20 cellular contexts compared by ENCODE assay signal in the genomic region with DNA sequence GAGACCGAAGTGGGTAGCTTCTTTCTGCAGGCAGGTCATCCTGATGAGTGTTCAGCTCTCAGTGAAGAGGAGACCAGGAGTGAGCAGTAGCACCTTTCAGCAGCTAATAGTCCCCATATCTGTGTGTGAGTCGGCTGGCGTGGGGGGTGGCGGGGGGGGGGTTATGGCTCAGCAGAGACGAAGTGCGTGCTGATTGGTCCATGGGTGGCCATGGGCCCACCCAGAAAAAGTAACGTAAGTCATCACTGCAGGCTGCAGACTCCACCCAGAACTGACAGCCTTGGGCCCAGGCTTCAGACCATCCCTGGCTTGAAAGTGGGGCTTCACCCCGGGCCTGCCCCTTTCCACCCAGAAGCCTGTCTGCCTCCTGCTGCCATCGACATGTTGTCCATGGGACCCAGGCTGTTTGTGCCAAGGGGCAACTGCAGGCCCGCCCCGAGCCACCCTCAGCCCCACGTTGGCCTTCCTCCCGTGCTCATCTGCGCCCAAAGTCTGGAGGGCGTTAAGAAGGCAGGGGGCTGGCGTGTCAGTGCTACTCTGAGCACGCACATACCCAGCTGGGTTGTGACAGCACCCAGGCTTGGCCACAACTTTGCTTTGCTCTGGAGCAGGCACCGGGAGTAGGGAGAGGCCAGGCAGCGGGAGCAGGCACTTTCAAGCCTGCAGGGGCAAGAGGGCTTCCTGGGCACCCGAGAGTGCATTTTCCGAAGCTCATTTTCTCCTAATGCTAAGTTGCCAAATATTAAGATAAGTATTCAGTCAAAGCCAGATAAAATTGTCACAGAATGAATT.
A peak's percentile ranks its signal among the peaks of the same experiment; 100 is the strongest.
DNase-seq lines count a peak whose midpoint lies in the region; ATAC-seq, FAIRE-seq and TF ChIP-seq lines count a peak whose summit lies in the region.
"Had no signal": no experiment of that assay in that cellular context is flagged by ENCODE, and none has a peak within 500 bp of the region (broad histone marks: within the 10 kb centered on the region; RNA-seq: fewer than 3 reads in every experiment).

No MANE protein-coding gene starts in this region.

- CTCF ChIA-PET in GM12878 (lab: Yijun Ruan, JAX) = no interaction called here

- DNase-seq in GM12878 (ENCODE audit: low read depth, low spot score) (peak; percentile 2), endodermal cell (peak; percentile 49), neural progenitor cell (ENCODE audit: low spot score) (no peak), upper lobe of right lung (no peak), mucosa of descending colon (no peak)
- DNase-seq: BE2C; CD4-positive, alpha-beta memory T cell; COR-L47; DMS153; DMS79 treated with DMSO at 0.1 percent for 48 hours; EL; IMR-90 had no signal

- H3K27ac Mint-ChIP-seq in endodermal cell = no peak overlapping the region
- no peak overlapping the region for H3K27ac Mint-ChIP-seq in neural progenitor cell
- H3K27ac Mint-ChIP-seq: CD4-positive, alpha-beta memory T cell had no signal

- SMC1A ChIA-PET in GM12878 (lab: Charles Lee; ENCODE audit: uncharacterized antibody, unreplicated experiment) = no interaction called here

- H3K4me2 ChIP-seq in GM12878 (ENCODE audit: control insufficient read depth, insufficient read depth) (no peak overlapping the region), neural progenitor cell (no peak overlapping the region)
- H3K4me2 ChIP-seq: A549 had no signal

- ATAC-seq in GM12878 (no peak), upper lobe of right lung (peak; percentile 21), mucosa of descending colon (no peak), GM21717 (IDR thresholded peaks at IDR 0.05; ENCODE audit: unreplicated experiment) (no peak), HG02938 (IDR thresholded peaks at IDR 0.05; ENCODE audit: unreplicated experiment) (no peak)
- ATAC-seq: A549, HCT116 had no signal

- no peak for TF ChIP-seq POLR2A in GM12878 (IDR thresholded peaks at IDR 0.05; ENCODE audit: low read depth, low read length)

- intact Hi-C loops in GM12878 (cut with micrococcal nuclease; ENCODE audit: unreplicated experiment) = no loop called here
- intact Hi-C loops in upper lobe of right lung (cut with DNase I) = no loop called here
- intact Hi-C loops in mucosa of descending colon (cut with DNase I, micrococcal nuclease) = no loop called here

- 34% methylated on average over 21 of the region's 21 CpGs for WGBS in GM12878 (ENCODE audit: insufficient coverage, insufficient replicate concordance, low lambda C conversion rate, missing lambda C conversion rate)
- WGBS in endodermal cell (ENCODE audit: insufficient coverage in 1 of 2, insufficient read length in 1 of 2), 2 experiments = 95 to 100% methylated on average over 6 to 21 of the region's 21 CpGs

- H3K36me3 ChIP-seq in GM12878 (ENCODE audit: control insufficient read depth in 2 of 2, insufficient read depth in 2 of 2, low read length in 1 of 2) (no peaks in the 10 kb centered on the region), endodermal cell (ENCODE audit: control insufficient read depth, insufficient read depth, low read length) (no peaks in the 10 kb centered on the region), neural progenitor cell (no peaks in the 10 kb centered on the region), upper lobe of right lung (no peaks in the 10 kb centered on the region), mucosa of descending colon (ENCODE audit: low read depth) (no peaks in the 10 kb centered on the region)
- H3K36me3 ChIP-seq: BE2C had no signal

- H2AFZ ChIP-seq in GM12878 (ENCODE audit: control insufficient read depth, low read depth, low read length) = no peak overlapping the region
- peak overlapping the region; percentile 85 for H2AFZ ChIP-seq in neural progenitor cell (replicated peaks)

- H3K4me1 ChIP-seq in GM12878 (ENCODE audit: control insufficient read depth, insufficient read depth, low read length) (no peaks in the 10 kb centered on the region), endodermal cell (ENCODE audit: control insufficient read depth, insufficient read depth, low read length) (no peaks in the 10 kb centered on the region), neural progenitor cell (peaks cover 8% of the 10 kb centered on the region), upper lobe of right lung (no peaks in the 10 kb centered on the region), mucosa of descending colon (ENCODE audit: low read depth) (no peaks in the 10 kb centered on the region)
- H3K4me1 ChIP-seq: A549 had no signal

- BruUV-seq in GM12878 (replicated peaks; lab: Mats Ljungman, UMichigan) = no TSS peak

- in situ Hi-C loops in GM12878 (cut with MboI) = no loop called here

- H3K27me3 ChIP-seq in GM12878 (replicated peaks in 1 of 2; ENCODE audit: control insufficient read depth in 2 of 2, insufficient read depth in 2 of 2, low read length in 1 of 2) = no peaks in the 10 kb centered on the region
- H3K27me3 ChIP-seq in endodermal cell (ENCODE audit: control insufficient read depth, insufficient read depth, low read length, poor library complexity, severe bottlenecking) = no peaks in the 10 kb centered on the region
- H3K27me3 ChIP-seq in neural progenitor cell = no peaks in the 10 kb centered on the region
- H3K27me3 ChIP-seq in upper lobe of right lung = no peaks in the 10 kb centered on the region
- H3K27me3 ChIP-seq: BE2C had no signal

- H3F3A ChIP-seq in neural progenitor cell (ENCODE audit: low read depth) = no peaks in the 10 kb centered on the region

- no peak for TF ChIP-seq RAD21 in GM12878 (IDR thresholded peaks at IDR 0.05; ENCODE audit: insufficient read depth, low read depth, low read length)

- no peak overlapping the region for H3K4me3 ChIP-seq in GM12878
- no peak overlapping the region for H3K4me3 ChIP-seq in endodermal cell (ENCODE audit: low read length)
- H3K4me3 ChIP-seq in neural progenitor cell = no peak overlapping the region
- H3K4me3 ChIP-seq in upper lobe of right lung = no peak overlapping the region
- H3K4me3 ChIP-seq in mucosa of descending colon = no peak overlapping the region
- H3K4me3 ChIP-seq: A549 had no signal

- peaks cover 4% of the 10 kb centered on the region for H3K4me1 Mint-ChIP-seq in endodermal cell
- H3K4me1 Mint-ChIP-seq in neural progenitor cell = no peaks in the 10 kb centered on the region
- H3K4me1 Mint-ChIP-seq: CD4-positive, alpha-beta memory T cell had no signal

- peaks cover 9% of the 10 kb centered on the region for H3K9me3 Mint-ChIP-seq in endodermal cell
- no peaks in the 10 kb centered on the region for H3K9me3 Mint-ChIP-seq in neural progenitor cell

- H4K20me1 ChIP-seq in GM12878 (ENCODE audit: control insufficient read depth, insufficient read depth) (no peaks in the 10 kb centered on the region), neural progenitor cell (ENCODE audit: low read depth) (no peaks in the 10 kb centered on the region)

- no peaks in the 10 kb centered on the region for H3K27me3 Mint-ChIP-seq in endodermal cell (ENCODE audit: insufficient read depth)
- peaks cover 2% of the 10 kb centered on the region for H3K27me3 Mint-ChIP-seq in neural progenitor cell (ENCODE audit: insufficient read depth, low read depth)
- H3K27me3 Mint-ChIP-seq: CD4-positive, alpha-beta memory T cell had no signal

- POLR2A ChIA-PET in GM12878 (lab: Charles Lee) = no interaction called here

- H3K79me2 ChIP-seq in GM12878 (ENCODE audit: control insufficient read depth, insufficient read depth, low read length) (no peaks in the 10 kb centered on the region), neural progenitor cell (ENCODE audit: low read depth) (no peaks in the 10 kb centered on the region)

- no peak for TF ChIP-seq CTCF in GM12878 (IDR thresholded peaks at IDR 0.05 in 2 of 3, conservative IDR thresholded peaks at IDR 0.05 in 1 of 3; ENCODE audit: control insufficient read depth in 2 of 3, extremely low read depth in 1 of 3, insufficient read depth in 1 of 3, low read depth in 3 of 3, low read length in 3 of 3)
- no peak for TF ChIP-seq CTCF in endodermal cell (conservative IDR thresholded peaks at IDR 0.05)
- TF ChIP-seq CTCF in neural progenitor cell (IDR thresholded peaks at IDR 0.05) = no peak
- no peak for TF ChIP-seq CTCF in upper lobe of right lung (IDR thresholded peaks at IDR 0.05)
- no peak for TF ChIP-seq CTCF in mucosa of descending colon (IDR thresholded peaks at IDR 0.05)

- H3K9me3 ChIP-seq in GM12878 (replicated peaks; ENCODE audit: control insufficient read depth, insufficient read depth, low read length) (no peaks in the 10 kb centered on the region), endodermal cell (ENCODE audit: control insufficient read depth, low read length) (peaks cover 7% of the 10 kb centered on the region), neural progenitor cell (ENCODE audit: low read depth) (no peaks in the 10 kb centered on the region), upper lobe of right lung (no peaks in the 10 kb centered on the region), mucosa of descending colon (no peaks in the 10 kb centered on the region)
- H3K9me3 ChIP-seq: A549, BE2C had no signal

- RAD21 ChIA-PET in GM12878 (lab: Charles Lee; ENCODE audit: unreplicated experiment) = no interaction called here

- H3K9ac ChIP-seq in GM12878 (ENCODE audit: control insufficient read depth, insufficient read depth, low read length) (no peak overlapping the region), endodermal cell (ENCODE audit: extremely low read depth, low read length, poor library complexity, severe bottlenecking) (no peak overlapping the region), neural progenitor cell (no peak overlapping the region)

- no peak for TF ChIP-seq EP300 in GM12878 (IDR thresholded peaks at IDR 0.05; ENCODE audit: borderline replicate concordance in 1 of 2, control insufficient read depth in 1 of 2, low read depth in 2 of 2, low read length in 2 of 2)

- no peak overlapping the region for H3K4me3 Mint-ChIP-seq in endodermal cell
- no peak overlapping the region for H3K4me3 Mint-ChIP-seq in neural progenitor cell
- H3K4me3 Mint-ChIP-seq: CD4-positive, alpha-beta memory T cell had no signal

- FAIRE-seq in GM12878 (lab: Jason Lieb, UNC) = no peak
- FAIRE-seq: A549, D721Med, G401.6, GM12892 had no signal

- H3K36me3 Mint-ChIP-seq in endodermal cell (ENCODE audit: low read depth) (no peaks in the 10 kb centered on the region), neural progenitor cell (no peaks in the 10 kb centered on the region)
- H3K36me3 Mint-ChIP-seq: CD4-positive, alpha-beta memory T cell had no signal

- H3K27ac ChIP-seq in GM12878 (ENCODE audit: control insufficient read depth, insufficient read depth) (no peak overlapping the region), endodermal cell (ENCODE audit: low read depth, low read length) (no peak overlapping the region), neural progenitor cell (no peak overlapping the region), upper lobe of right lung (no peak overlapping the region)
- H3K27ac ChIP-seq: A549, C4-2B had no signal

TF ChIP-seq in GM12878, 131 proteins besides CTCF, POLR2A, EP300 and RAD21 (continues in another document):
- TF ChIP-seq ZNF622 (IDR thresholded peaks at IDR 0.05) = no peak

Comparison
In these comparisons a context has a peak if more than half of its experiments do, and no peak if none do; other contexts are left out.
1. DNase-seq: peak in GM12878 (single experiment) and endodermal cell (single experiment); none in neural progenitor cell (single experiment), upper lobe of right lung (single experiment) and mucosa of descending colon (0 of 3).